12 cellular contexts compared by ENCODE assay signal in genomic region chr7:130838738-130839137, GRCh38.
DNase-seq lines count a peak whose midpoint lies in the region; ATAC-seq, FAIRE-seq and TF ChIP-seq lines count a peak whose summit lies in the region.
"Had no signal": no experiment of that assay in that cellular context is flagged by ENCODE, and none has a peak within 500 bp of the region (broad histone marks: within the 10 kb centered on the region; RNA-seq: fewer than 3 reads in every experiment).

No MANE protein-coding gene starts in this region.

- no peak overlapping the region for H4K5ac ChIP-seq in IMR-90 (ENCODE audit: low read depth, low read length)

- H3K9me1 ChIP-seq in IMR-90 (ENCODE audit: insufficient read depth, low read length): peaks cover 7% of the 10 kb centered on the region; the same call in 1 of the 2 replicates

- FAIRE-seq in bronchial epithelial cell (lab: Jason Lieb, UNC): no peak

- H2AK5ac ChIP-seq in IMR-90 (ENCODE audit: low read depth, low read length): no peak overlapping the region

- H3K79me1 ChIP-seq in IMR-90 (ENCODE audit: low read depth in 1 of 2, low read length in 2 of 2): peaks cover 7 to 34% of the 10 kb centered on the region in 2 experiments

- H3K27me3 ChIP-seq in IMR-90 (ENCODE audit: control insufficient read depth, insufficient read depth, low read length) (no peaks in the 10 kb centered on the region), bronchial epithelial cell (ENCODE audit: control insufficient read depth, insufficient read depth, low read length) (no peaks in the 10 kb centered on the region), H7 (ENCODE audit: control insufficient read depth, insufficient read depth, low read length) (no peaks in the 10 kb centered on the region), tibial nerve (no peaks in the 10 kb centered on the region)
- H3K27me3 ChIP-seq: suprapubic skin had no signal

- H2BK20ac ChIP-seq in IMR-90 (ENCODE audit: low read depth, low read length): no peak overlapping the region

- no peak for TF ChIP-seq CTCF in IMR-90 (conservative IDR thresholded peaks at IDR 0.05; ENCODE audit: low read depth, low read length)
- TF ChIP-seq CTCF in bronchial epithelial cell (IDR thresholded peaks at IDR 0.05; ENCODE audit: insufficient read depth, low read length, severe bottlenecking): no peak
- no peak for TF ChIP-seq CTCF in mesothelial cell of epicardium (IDR thresholded peaks at IDR 0.05; ENCODE audit: unreplicated experiment)
- TF ChIP-seq CTCF in tibial nerve (IDR thresholded peaks at IDR 0.05): no peak

- no peak; the same call in 1 of the 2 replicates for TF ChIP-seq POLR2A in IMR-90 (IDR thresholded peaks at IDR 0.05; ENCODE audit: low read depth, low read length)
- TF ChIP-seq POLR2A in tibial nerve (IDR thresholded peaks at IDR 0.05): no peak

- no peak for TF ChIP-seq RAD21 in IMR-90 (IDR thresholded peaks at IDR 0.05; ENCODE audit: low read length)

- no peak overlapping the region; the same call in 1 of the 2 replicates for H3K4ac ChIP-seq in IMR-90 (ENCODE audit: low read depth, low read length)

- peaks cover 19% of the 10 kb centered on the region for H3K4me1 Mint-ChIP-seq in activated CD4-positive, alpha-beta memory T cell treated with anti-CD3 and anti-CD28 coated beads for 36 hours (ENCODE audit: low read depth)
- peaks cover 6% of the 10 kb centered on the region for H3K4me1 Mint-ChIP-seq in activated CD4-positive, alpha-beta memory T cell treated with anti-CD3 and anti-CD28 coated beads, Interleukin-2, amount 10 ng/mL, durations not matched to agents 7 days and 5 days
- H3K4me1 Mint-ChIP-seq in mesothelial cell of epicardium: no peaks in the 10 kb centered on the region

- no peak overlapping the region for H3K4me3 ChIP-seq in IMR-90 (ENCODE audit: insufficient read depth, low read depth, low read length)
- H3K4me3 ChIP-seq in bronchial epithelial cell (ENCODE audit: low read depth, low read length): no peak overlapping the region
- no peak overlapping the region for H3K4me3 ChIP-seq in skeletal muscle cell (ENCODE audit: low read depth, low read length)
- no peak overlapping the region for H3K4me3 ChIP-seq in H7 (ENCODE audit: insufficient read depth, low read depth, low read length)
- no peak overlapping the region for H3K4me3 ChIP-seq in tibial nerve
- H3K4me3 ChIP-seq: suprapubic skin had no signal

- no peak overlapping the region for H3K56ac ChIP-seq in IMR-90 (ENCODE audit: extremely low read depth, insufficient read depth, low read length)

- POLR2A ChIA-PET in activated CD4-positive, alpha-beta memory T cell treated with anti-CD3 and anti-CD28 coated beads for 36 hours (lab: Charles Lee): interaction anchor here (0.6 kb wide), 1 partner anchor 683 kb away, joined by 3 read pairs; no protein-coding TSS in a partner anchor
- POLR2A ChIA-PET in activated CD4-positive, alpha-beta memory T cell treated with anti-CD3 and anti-CD28 coated beads, Interleukin-2, amount 10 ng/mL, durations not matched to agents 7 days and 5 days (lab: Charles Lee): no interaction called here
- POLR2A ChIA-PET in IMR-90 (lab: Charles Lee; ENCODE audit: unreplicated experiment): no interaction called here

- no peak overlapping the region for H2AK9ac ChIP-seq in IMR-90 (replicated peaks; ENCODE audit: low read depth, low read length, poor library complexity)

- no TSS peak for BruUV-seq in IMR-90 (replicated peaks; lab: Mats Ljungman, UMichigan)

- H4K91ac ChIP-seq in IMR-90 (ENCODE audit: insufficient read depth, low read depth, low read length): peak overlapping the region; percentile 86; the same call in 1 of the 2 replicates

- H2BK120ac ChIP-seq in IMR-90 (ENCODE audit: low read depth, low read length): peak overlapping the region; percentile 95; the same call in 1 of the 2 replicates

- H3K27ac ChIP-seq in IMR-90 (ENCODE audit: insufficient read depth, low read length): peak overlapping the region; percentile 62; the same call in 1 of the 2 replicates
- no peak overlapping the region for H3K27ac ChIP-seq in tibial nerve
- H3K27ac ChIP-seq: suprapubic skin had no signal

- TF ChIP-seq EP300 in tibial nerve (IDR thresholded peaks at IDR 0.05): no peak

- no peak overlapping the region for H4K8ac ChIP-seq in IMR-90 (ENCODE audit: low read depth in 2 of 2, low read length in 2 of 2)

- dilution Hi-C loops in IMR-90 (cut with HindIII; ENCODE audit: low sequenced_read_pairs, unreplicated experiment): no loop called here

- H2BK15ac ChIP-seq in IMR-90 (ENCODE audit: low read depth, low read length): no peak overlapping the region

- H3K23ac ChIP-seq in IMR-90 (ENCODE audit: low read depth, low read length): no peak overlapping the region

- no peak overlapping the region for H3K14ac ChIP-seq in IMR-90 (replicated peaks; ENCODE audit: low read depth, low read length)

- intact Hi-C loops in activated CD4-positive, alpha-beta memory T cell treated with anti-CD3 and anti-CD28 coated beads for 36 hours (cut with micrococcal nuclease): loop anchor here (1.0 to 5.0 kb wide), 3 partner anchors 194 to 656 kb away; no protein-coding TSS in a partner anchor
- intact Hi-C loops in IMR-90 (cut with micrococcal nuclease): no loop called here

- H3K9me3 ChIP-seq in IMR-90 (ENCODE audit: control insufficient read depth, insufficient read depth, low read length) (no peaks in the 10 kb centered on the region), tibial nerve (no peaks in the 10 kb centered on the region)
- H3K9me3 ChIP-seq: suprapubic skin had no signal

- H3K9ac ChIP-seq in IMR-90 (ENCODE audit: low read depth, low read length): no peak overlapping the region

- peak; percentile 84 for ATAC-seq in IMR-90 (ENCODE audit: low read depth)
- ATAC-seq: left ventricle myocardium superior had no signal

- in situ Hi-C loops in IMR-90 (cut with MboI; ENCODE audit: low sequenced_read_pairs): no loop called here

- H3K4me1 ChIP-seq in IMR-90 (ENCODE audit: control insufficient read depth, insufficient read depth, low read length) (peaks cover 12% of the 10 kb centered on the region; the same call in 1 of the 2 replicates), tibial nerve (no peaks in the 10 kb centered on the region)
- H3K4me1 ChIP-seq: suprapubic skin had no signal

- peak; percentile 45 for DNase-seq in activated CD4-positive, alpha-beta memory T cell treated with anti-CD3 and anti-CD28 coated beads for 36 hours
- DNase-seq in activated CD4-positive, alpha-beta memory T cell treated with anti-CD3 and anti-CD28 coated beads, Interleukin-2, amount 10 ng/mL, durations not matched to agents 7 days and 5 days: no peak
- DNase-seq in IMR-90 (peak; percentile 99), bronchial epithelial cell (ENCODE audit: low read depth) (peak; percentile 95), skeletal muscle cell (ENCODE audit: low read depth) (peak; percentile 74), H7 (no peak), mesothelial cell of epicardium (ENCODE audit: low spot score in 2 of 2, unreplicated experiment in 2 of 2) (no peak), tibial nerve (ENCODE audit: low spot score in 2 of 2) (no peak)
- DNase-seq: left ventricle myocardium superior had no signal

- H3K36me3 ChIP-seq in IMR-90 (ENCODE audit: control insufficient read depth, insufficient read depth, low read length): no peaks in the 10 kb centered on the region
- H3K36me3 ChIP-seq in bronchial epithelial cell (ENCODE audit: control insufficient read depth, insufficient read depth, low read length): no peaks in the 10 kb centered on the region
- no peaks in the 10 kb centered on the region for H3K36me3 ChIP-seq in H7 (replicated peaks; ENCODE audit: control insufficient read depth, insufficient read depth, low read length)
- no peaks in the 10 kb centered on the region for H3K36me3 ChIP-seq in tibial nerve
- H3K36me3 ChIP-seq: suprapubic skin had no signal

- peaks cover 39% of the 10 kb centered on the region for H3K27me3 Mint-ChIP-seq in activated CD4-positive, alpha-beta memory T cell treated with anti-CD3 and anti-CD28 coated beads for 36 hours
- peaks cover 22% of the 10 kb centered on the region for H3K27me3 Mint-ChIP-seq in activated CD4-positive, alpha-beta memory T cell treated with anti-CD3 and anti-CD28 coated beads, Interleukin-2, amount 10 ng/mL, durations not matched to agents 7 days and 5 days
- peaks cover 29% of the 10 kb centered on the region for H3K27me3 Mint-ChIP-seq in mesothelial cell of epicardium (ENCODE audit: low read depth)

- no peaks in the 10 kb centered on the region for H4K20me1 ChIP-seq in IMR-90 (ENCODE audit: insufficient read depth, low read length)

- CTCF ChIA-PET in activated CD4-positive, alpha-beta memory T cell treated with anti-CD3 and anti-CD28 coated beads for 36 hours (lab: Charles Lee): interaction anchor here (1.1 kb wide), 2 partner anchors 17 to 58 kb away, joined by 3 to 4 read pairs; no protein-coding TSS in a partner anchor
- CTCF ChIA-PET in activated CD4-positive, alpha-beta memory T cell treated with anti-CD3 and anti-CD28 coated beads, Interleukin-2, amount 10 ng/mL, durations not matched to agents 7 days and 5 days (lab: Charles Lee): no interaction called here
- CTCF ChIA-PET in IMR-90 (lab: Yijun Ruan, JAX): no interaction called here

- H3K36me3 Mint-ChIP-seq in activated CD4-positive, alpha-beta memory T cell treated with anti-CD3 and anti-CD28 coated beads for 36 hours: no peaks in the 10 kb centered on the region
- no peaks in the 10 kb centered on the region for H3K36me3 Mint-ChIP-seq in activated CD4-positive, alpha-beta memory T cell treated with anti-CD3 and anti-CD28 coated beads, Interleukin-2, amount 10 ng/mL, durations not matched to agents 7 days and 5 days (ENCODE audit: low read depth)
- no peaks in the 10 kb centered on the region for H3K36me3 Mint-ChIP-seq in mesothelial cell of epicardium

- no CpG with 5 or more reads among the region's 1 CpG for WGBS in IMR-90 (ENCODE audit: extremely low coverage in 2 of 2, insufficient read length in 1 of 2), 2 experiments
- 61 to 70% methylated on average over 1 of the region's 1 CpG for WGBS in tibial nerve, 2 donors

- no peak overlapping the region for H2AFZ ChIP-seq in IMR-90 (replicated peaks; ENCODE audit: low read length, poor library complexity)

- H2BK5ac ChIP-seq in IMR-90 (ENCODE audit: low read depth, low read length, poor library complexity, severe bottlenecking): peak overlapping the region; percentile 99

- no peak overlapping the region for H3K18ac ChIP-seq in IMR-90 (ENCODE audit: low read depth, low read length)

- H3K4me2 ChIP-seq in IMR-90 (ENCODE audit: low read depth, low read length): peak overlapping the region; percentile 83

- H3K27ac Mint-ChIP-seq in activated CD4-positive, alpha-beta memory T cell treated with anti-CD3 and anti-CD28 coated beads for 36 hours: no peak overlapping the region
- H3K27ac Mint-ChIP-seq in activated CD4-positive, alpha-beta memory T cell treated with anti-CD3 and anti-CD28 coated beads, Interleukin-2, amount 10 ng/mL, durations not matched to agents 7 days and 5 days: no peak overlapping the region
- H3K27ac Mint-ChIP-seq in mesothelial cell of epicardium: no peak overlapping the region
- H3K27ac Mint-ChIP-seq: B cell; dendritic cell treated with granulocyte-macrophage colony-stimulating factor and Interleukin-4, amounts not matched to agents 40 ng/mL and 50 ng/mL, for 4 days had no signal

- H3K4me3 Mint-ChIP-seq in activated CD4-positive, alpha-beta memory T cell treated with anti-CD3 and anti-CD28 coated beads for 36 hours: no peak overlapping the region
- H3K4me3 Mint-ChIP-seq in activated CD4-positive, alpha-beta memory T cell treated with anti-CD3 and anti-CD28 coated beads, Interleukin-2, amount 10 ng/mL, durations not matched to agents 7 days and 5 days: no peak overlapping the region
- no peak overlapping the region for H3K4me3 Mint-ChIP-seq in mesothelial cell of epicardium
- H3K4me3 Mint-ChIP-seq: B cell; dendritic cell treated with granulocyte-macrophage colony-stimulating factor and Interleukin-4, amounts not matched to agents 40 ng/mL and 50 ng/mL, for 4 days had no signal

- H3K9me3 Mint-ChIP-seq in activated CD4-positive, alpha-beta memory T cell treated with anti-CD3 and anti-CD28 coated beads for 36 hours: no peaks in the 10 kb centered on the region
- no peaks in the 10 kb centered on the region for H3K9me3 Mint-ChIP-seq in activated CD4-positive, alpha-beta memory T cell treated with anti-CD3 and anti-CD28 coated beads, Interleukin-2, amount 10 ng/mL, durations not matched to agents 7 days and 5 days
- no peaks in the 10 kb centered on the region for H3K9me3 Mint-ChIP-seq in mesothelial cell of epicardium
- H3K9me3 Mint-ChIP-seq: dendritic cell treated with granulocyte-macrophage colony-stimulating factor and Interleukin-4, amounts not matched to agents 40 ng/mL and 50 ng/mL, for 4 days had no signal

Comparison
In these comparisons a context has a peak if more than half of its experiments do, and no peak if none do; other contexts are left out.
1. DNase-seq: peak in activated CD4-positive, alpha-beta memory T cell treated with anti-CD3 and anti-CD28 coated beads for 36 hours (single experiment), IMR-90 (single experiment), bronchial epithelial cell (single experiment) and skeletal muscle cell (single experiment); none in activated CD4-positive, alpha-beta memory T cell treated with anti-CD3 and anti-CD28 coated beads, Interleukin-2, amount 10 ng/mL, durations not matched to agents 7 days and 5 days (single experiment), H7 (single experiment), mesothelial cell of epicardium (0 of 2) and tibial nerve (0 of 2).